Comparison of ENCODE assay signal across 2 cellular contexts in genomic region chr1:165844933-165845332, GRCh38.
TF ChIP-seq lines count a peak whose summit lies in the region.

No MANE protein-coding gene starts in this region.

TF ChIP-seq in HCT116, 20 proteins besides CTCF, POLR2A, EP300 and RAD21 (continued from another document):
- TF ChIP-seq SIN3A (IDR thresholded peaks at IDR 0.05; ENCODE audit: low read depth) (no peak), FOSL1 (IDR thresholded peaks at IDR 0.05; ENCODE audit: low read depth) (no peak)
- TF ChIP-seq, protein P1, sequence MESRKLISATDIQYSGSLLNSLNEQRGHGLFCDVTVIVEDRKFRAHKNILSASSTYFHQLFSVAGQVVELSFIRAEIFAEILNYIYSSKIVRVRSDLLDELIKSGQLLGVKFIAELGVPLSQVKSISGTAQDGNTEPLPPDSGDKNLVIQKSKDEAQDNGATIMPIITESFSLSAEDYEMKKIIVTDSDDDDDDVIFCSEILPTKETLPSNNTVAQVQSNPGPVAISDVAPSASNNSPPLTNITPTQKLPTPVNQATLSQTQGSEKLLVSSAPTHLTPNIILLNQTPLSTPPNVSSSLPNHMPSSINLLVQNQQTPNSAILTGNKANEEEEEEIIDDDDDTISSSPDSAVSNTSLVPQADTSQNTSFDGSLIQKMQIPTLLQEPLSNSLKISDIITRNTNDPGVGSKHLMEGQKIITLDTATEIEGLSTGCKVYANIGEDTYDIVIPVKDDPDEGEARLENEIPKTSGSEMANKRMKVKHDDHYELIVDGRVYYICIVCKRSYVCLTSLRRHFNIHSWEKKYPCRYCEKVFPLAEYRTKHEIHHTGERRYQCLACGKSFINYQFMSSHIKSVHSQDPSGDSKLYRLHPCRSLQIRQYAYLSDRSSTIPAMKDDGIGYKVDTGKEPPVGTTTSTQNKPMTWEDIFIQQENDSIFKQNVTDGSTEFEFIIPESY (IDR thresholded peaks at IDR 0.05; ENCODE audit: extremely low read depth, insufficient replicate concordance, low read length) = no peak

TF ChIP-seq in WTC11, 78 proteins besides CTCF, POLR2A, EP300 and RAD21:
- TF ChIP-seq ATF6 (CRISPR knock-in tag; IDR thresholded peaks at IDR 0.05) (no peak), ELF4 (CRISPR knock-in tag; IDR thresholded peaks at IDR 0.05; ENCODE audit: low read depth) (no peak), ZNF232 (CRISPR knock-in tag; IDR thresholded peaks at IDR 0.05) (no peak), OVOL2 (CRISPR knock-in tag; IDR thresholded peaks at IDR 0.05; ENCODE audit: borderline replicate concordance) (no peak), AFF4 (CRISPR knock-in tag; IDR thresholded peaks at IDR 0.05; ENCODE audit: borderline replicate concordance) (no peak), ZNF532 (CRISPR knock-in tag; IDR thresholded peaks at IDR 0.05; ENCODE audit: borderline replicate concordance) (no peak), SOX15 (CRISPR knock-in tag; IDR thresholded peaks at IDR 0.05) (no peak), ZNF416 (CRISPR knock-in tag; IDR thresholded peaks at IDR 0.05) (no peak), KAT7 (CRISPR knock-in tag; IDR thresholded peaks at IDR 0.05; ENCODE audit: borderline replicate concordance) (no peak), GABPB1 (CRISPR knock-in tag; IDR thresholded peaks at IDR 0.05) (no peak), SMAD4 (CRISPR knock-in tag; IDR thresholded peaks at IDR 0.05) (no peak), ESRRA (CRISPR knock-in tag; IDR thresholded peaks at IDR 0.05; ENCODE audit: borderline replicate concordance) (no peak)
- TF ChIP-seq, protein P2, sequence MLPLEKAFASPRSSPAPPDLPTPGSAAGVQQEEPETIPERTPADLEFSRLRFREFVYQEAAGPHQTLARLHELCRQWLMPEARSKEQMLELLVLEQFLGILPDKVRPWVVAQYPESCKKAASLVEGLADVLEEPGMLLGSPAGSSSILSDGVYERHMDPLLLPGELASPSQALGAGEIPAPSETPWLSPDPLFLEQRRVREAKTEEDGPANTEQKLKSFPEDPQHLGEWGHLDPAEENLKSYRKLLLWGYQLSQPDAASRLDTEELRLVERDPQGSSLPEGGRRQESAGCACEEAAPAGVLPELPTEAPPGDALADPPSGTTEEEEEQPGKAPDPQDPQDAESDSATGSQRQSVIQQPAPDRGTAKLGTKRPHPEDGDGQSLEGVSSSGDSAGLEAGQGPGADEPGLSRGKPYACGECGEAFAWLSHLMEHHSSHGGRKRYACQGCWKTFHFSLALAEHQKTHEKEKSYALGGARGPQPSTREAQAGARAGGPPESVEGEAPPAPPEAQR (CRISPR knock-in tag; IDR thresholded peaks at IDR 0.05) = no peak
